Comparison of ENCODE assay signal across 2 cellular contexts in the genomic region with DNA sequence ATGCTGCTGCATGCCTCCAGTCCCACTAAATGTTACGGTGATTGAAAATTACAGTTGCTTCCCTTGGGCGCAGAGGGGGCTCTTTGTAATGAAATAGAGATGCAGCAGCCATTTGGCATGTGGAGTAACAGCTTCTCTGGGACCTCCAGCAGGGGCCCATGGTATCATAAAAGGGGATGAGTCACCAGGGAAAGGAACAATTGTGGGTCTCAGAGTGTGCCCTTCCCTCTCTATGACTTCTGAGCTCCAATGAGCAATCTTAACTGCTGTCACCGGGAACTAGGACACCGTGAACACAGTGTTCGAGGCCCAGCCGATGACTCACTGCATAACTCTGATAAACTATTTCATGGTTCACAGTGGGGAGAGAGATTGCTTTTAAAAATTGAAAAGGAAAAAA.
TF ChIP-seq lines count a peak whose summit lies in the region.

No MANE protein-coding gene starts in this region.

TF ChIP-seq in HepG2, 621 proteins besides CTCF, POLR2A, EP300 and RAD21:
- peak; percentile 20; the same call in 1 of the 2 replicates for TF ChIP-seq FOSL2 (CRISPR knock-in tag; IDR thresholded peaks at IDR 0.05)
- no peak for TF ChIP-seq ZC3H13 (CRISPR knock-in tag; IDR thresholded peaks at IDR 0.05)

TF ChIP-seq in WTC11, 78 proteins besides CTCF, POLR2A, EP300 and RAD21:
- no peak for TF ChIP-seq ZNF423 (CRISPR knock-in tag; IDR thresholded peaks at IDR 0.05)
- TF ChIP-seq, protein P1, sequence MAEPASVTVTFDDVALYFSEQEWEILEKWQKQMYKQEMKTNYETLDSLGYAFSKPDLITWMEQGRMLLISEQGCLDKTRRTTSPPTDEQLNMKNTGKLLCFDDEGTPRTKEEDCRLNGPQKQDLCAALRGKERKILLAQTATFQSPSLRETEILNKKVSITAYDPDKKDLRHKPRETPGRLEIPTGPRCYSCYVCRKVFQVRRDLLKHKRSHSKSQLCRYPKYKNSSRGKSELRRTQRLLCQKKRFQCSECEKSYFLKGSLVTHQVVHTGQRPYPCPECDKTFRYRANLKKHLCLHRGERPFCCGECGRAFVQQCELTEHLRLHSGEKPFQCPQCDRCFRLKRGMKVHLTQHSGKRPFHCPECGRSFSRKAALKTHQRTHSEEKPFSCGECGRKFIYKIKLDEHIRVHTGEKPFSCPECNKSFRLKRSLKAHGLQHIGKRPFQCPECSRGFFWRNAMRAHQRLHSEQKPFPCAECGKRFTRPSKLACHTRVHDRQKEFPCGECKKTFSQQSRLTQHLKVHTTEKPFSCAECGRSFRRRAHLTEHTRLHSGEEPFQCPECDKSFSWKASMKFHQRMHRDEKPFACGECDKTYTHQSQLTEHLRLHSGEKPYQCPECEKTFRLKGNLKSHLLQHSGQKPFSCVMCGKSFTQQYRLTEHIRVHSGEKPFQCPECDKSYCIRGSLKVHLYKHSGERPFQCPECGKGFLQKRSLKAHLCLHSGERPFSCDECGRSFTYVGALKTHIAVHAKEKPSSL (CRISPR knock-in tag; conservative IDR thresholded peaks at IDR 0.05) = no peak
- TF ChIP-seq, protein P2, sequence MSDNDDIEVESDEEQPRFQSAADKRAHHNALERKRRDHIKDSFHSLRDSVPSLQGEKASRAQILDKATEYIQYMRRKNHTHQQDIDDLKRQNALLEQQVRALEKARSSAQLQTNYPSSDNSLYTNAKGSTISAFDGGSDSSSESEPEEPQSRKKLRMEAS (CRISPR knock-in tag; IDR thresholded peaks at IDR 0.05) = no peak
- TF ChIP-seq, protein P3, sequence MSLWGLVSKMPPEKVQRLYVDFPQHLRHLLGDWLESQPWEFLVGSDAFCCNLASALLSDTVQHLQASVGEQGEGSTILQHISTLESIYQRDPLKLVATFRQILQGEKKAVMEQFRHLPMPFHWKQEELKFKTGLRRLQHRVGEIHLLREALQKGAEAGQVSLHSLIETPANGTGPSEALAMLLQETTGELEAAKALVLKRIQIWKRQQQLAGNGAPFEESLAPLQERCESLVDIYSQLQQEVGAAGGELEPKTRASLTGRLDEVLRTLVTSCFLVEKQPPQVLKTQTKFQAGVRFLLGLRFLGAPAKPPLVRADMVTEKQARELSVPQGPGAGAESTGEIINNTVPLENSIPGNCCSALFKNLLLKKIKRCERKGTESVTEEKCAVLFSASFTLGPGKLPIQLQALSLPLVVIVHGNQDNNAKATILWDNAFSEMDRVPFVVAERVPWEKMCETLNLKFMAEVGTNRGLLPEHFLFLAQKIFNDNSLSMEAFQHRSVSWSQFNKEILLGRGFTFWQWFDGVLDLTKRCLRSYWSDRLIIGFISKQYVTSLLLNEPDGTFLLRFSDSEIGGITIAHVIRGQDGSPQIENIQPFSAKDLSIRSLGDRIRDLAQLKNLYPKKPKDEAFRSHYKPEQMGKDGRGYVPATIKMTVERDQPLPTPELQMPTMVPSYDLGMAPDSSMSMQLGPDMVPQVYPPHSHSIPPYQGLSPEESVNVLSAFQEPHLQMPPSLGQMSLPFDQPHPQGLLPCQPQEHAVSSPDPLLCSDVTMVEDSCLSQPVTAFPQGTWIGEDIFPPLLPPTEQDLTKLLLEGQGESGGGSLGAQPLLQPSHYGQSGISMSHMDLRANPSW (CRISPR knock-in tag; conservative IDR thresholded peaks at IDR 0.05; ENCODE audit: low read depth) = no peak
- TF ChIP-seq, protein P4, sequence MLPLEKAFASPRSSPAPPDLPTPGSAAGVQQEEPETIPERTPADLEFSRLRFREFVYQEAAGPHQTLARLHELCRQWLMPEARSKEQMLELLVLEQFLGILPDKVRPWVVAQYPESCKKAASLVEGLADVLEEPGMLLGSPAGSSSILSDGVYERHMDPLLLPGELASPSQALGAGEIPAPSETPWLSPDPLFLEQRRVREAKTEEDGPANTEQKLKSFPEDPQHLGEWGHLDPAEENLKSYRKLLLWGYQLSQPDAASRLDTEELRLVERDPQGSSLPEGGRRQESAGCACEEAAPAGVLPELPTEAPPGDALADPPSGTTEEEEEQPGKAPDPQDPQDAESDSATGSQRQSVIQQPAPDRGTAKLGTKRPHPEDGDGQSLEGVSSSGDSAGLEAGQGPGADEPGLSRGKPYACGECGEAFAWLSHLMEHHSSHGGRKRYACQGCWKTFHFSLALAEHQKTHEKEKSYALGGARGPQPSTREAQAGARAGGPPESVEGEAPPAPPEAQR (CRISPR knock-in tag; IDR thresholded peaks at IDR 0.05) = no peak
- TF ChIP-seq, protein P5, sequence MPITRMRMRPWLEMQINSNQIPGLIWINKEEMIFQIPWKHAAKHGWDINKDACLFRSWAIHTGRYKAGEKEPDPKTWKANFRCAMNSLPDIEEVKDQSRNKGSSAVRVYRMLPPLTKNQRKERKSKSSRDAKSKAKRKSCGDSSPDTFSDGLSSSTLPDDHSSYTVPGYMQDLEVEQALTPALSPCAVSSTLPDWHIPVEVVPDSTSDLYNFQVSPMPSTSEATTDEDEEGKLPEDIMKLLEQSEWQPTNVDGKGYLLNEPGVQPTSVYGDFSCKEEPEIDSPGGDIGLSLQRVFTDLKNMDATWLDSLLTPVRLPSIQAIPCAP (CRISPR knock-in tag; IDR thresholded peaks at IDR 0.05) = no peak
- TF ChIP-seq ZNF219 (CRISPR knock-in tag; IDR thresholded peaks at IDR 0.05; ENCODE audit: borderline replicate concordance) = no peak
- no peak for TF ChIP-seq NFYB (CRISPR knock-in tag; conservative IDR thresholded peaks at IDR 0.05; ENCODE audit: low read depth)
- TF ChIP-seq, protein P6, sequence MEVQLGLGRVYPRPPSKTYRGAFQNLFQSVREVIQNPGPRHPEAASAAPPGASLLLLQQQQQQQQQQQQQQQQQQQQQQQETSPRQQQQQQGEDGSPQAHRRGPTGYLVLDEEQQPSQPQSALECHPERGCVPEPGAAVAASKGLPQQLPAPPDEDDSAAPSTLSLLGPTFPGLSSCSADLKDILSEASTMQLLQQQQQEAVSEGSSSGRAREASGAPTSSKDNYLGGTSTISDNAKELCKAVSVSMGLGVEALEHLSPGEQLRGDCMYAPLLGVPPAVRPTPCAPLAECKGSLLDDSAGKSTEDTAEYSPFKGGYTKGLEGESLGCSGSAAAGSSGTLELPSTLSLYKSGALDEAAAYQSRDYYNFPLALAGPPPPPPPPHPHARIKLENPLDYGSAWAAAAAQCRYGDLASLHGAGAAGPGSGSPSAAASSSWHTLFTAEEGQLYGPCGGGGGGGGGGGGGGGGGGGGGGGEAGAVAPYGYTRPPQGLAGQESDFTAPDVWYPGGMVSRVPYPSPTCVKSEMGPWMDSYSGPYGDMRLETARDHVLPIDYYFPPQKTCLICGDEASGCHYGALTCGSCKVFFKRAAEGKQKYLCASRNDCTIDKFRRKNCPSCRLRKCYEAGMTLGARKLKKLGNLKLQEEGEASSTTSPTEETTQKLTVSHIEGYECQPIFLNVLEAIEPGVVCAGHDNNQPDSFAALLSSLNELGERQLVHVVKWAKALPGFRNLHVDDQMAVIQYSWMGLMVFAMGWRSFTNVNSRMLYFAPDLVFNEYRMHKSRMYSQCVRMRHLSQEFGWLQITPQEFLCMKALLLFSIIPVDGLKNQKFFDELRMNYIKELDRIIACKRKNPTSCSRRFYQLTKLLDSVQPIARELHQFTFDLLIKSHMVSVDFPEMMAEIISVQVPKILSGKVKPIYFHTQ (CRISPR knock-in tag; IDR thresholded peaks at IDR 0.05) = no peak
- TF ChIP-seq, protein P7, sequence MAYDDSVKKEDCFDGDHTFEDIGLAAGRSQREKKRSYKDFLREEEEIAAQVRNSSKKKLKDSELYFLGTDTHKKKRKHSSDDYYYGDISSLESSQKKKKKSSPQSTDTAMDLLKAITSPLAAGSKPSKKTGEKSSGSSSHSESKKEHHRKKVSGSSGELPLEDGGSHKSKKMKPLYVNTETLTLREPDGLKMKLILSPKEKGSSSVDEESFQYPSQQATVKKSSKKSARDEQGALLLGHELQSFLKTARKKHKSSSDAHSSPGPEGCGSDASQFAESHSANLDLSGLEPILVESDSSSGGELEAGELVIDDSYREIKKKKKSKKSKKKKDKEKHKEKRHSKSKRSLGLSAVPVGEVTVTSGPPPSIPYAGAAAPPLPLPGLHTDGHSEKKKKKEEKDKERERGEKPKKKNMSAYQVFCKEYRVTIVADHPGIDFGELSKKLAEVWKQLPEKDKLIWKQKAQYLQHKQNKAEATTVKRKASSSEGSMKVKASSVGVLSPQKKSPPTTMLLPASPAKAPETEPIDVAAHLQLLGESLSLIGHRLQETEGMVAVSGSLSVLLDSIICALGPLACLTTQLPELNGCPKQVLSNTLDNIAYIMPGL (CRISPR knock-in tag; IDR thresholded peaks at IDR 0.05) = no peak
- no peak for TF ChIP-seq MXD4 (CRISPR knock-in tag; IDR thresholded peaks at IDR 0.05; ENCODE audit: borderline replicate concordance)
- TF ChIP-seq ZNF263 (CRISPR knock-in tag; IDR thresholded peaks at IDR 0.05; ENCODE audit: low read depth) = no peak
- TF ChIP-seq, protein P8, sequence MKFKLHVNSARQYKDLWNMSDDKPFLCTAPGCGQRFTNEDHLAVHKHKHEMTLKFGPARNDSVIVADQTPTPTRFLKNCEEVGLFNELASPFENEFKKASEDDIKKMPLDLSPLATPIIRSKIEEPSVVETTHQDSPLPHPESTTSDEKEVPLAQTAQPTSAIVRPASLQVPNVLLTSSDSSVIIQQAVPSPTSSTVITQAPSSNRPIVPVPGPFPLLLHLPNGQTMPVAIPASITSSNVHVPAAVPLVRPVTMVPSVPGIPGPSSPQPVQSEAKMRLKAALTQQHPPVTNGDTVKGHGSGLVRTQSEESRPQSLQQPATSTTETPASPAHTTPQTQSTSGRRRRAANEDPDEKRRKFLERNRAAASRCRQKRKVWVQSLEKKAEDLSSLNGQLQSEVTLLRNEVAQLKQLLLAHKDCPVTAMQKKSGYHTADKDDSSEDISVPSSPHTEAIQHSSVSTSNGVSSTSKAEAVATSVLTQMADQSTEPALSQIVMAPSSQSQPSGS (CRISPR knock-in tag; IDR thresholded peaks at IDR 0.05; ENCODE audit: borderline replicate concordance, low read depth) = no peak
- TF ChIP-seq NR2C2 (CRISPR knock-in tag; IDR thresholded peaks at IDR 0.05) = no peak
- TF ChIP-seq FOXJ3 (CRISPR knock-in tag; IDR thresholded peaks at IDR 0.05; ENCODE audit: borderline replicate concordance) = no peak
- no peak for TF ChIP-seq GRHL2 (CRISPR knock-in tag; IDR thresholded peaks at IDR 0.05; ENCODE audit: insufficient replicate concordance, severe bottlenecking)
- TF ChIP-seq SOX15 (CRISPR knock-in tag; IDR thresholded peaks at IDR 0.05) = no peak
